In the genomic region with DNA sequence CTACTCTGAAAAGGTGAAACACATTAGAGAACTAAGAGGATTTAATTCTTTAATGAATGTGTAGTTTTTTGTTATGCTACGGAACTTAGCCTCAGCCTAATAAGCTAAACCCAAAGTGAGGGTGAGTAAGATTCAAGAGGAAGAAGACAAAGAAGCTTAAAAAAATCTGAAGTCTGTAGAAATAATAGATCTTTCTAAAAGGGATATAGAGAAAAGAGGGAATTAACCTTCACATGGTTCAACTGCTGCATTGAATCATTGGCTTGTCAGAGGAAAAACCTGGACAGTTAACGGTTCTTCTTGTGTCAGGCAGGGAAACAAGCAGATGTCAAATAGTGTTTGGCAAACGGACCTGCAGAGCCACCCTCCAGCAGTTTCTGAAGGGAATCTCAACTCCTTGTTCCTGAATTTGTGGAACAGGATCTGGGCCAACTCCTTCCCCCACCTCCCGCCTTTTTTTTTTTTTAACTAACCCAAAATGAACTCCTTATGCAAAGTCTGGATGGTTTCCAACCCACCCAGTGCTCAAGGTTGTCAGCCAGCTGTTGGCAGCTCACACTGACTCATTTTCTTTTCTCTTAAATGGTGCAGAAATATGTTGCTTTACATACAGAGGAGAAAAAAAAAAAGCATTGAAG, we compare ENCODE assay signal across 12 cellular contexts.
DNase-seq lines count a peak whose midpoint lies in the region; ATAC-seq and TF ChIP-seq lines count a peak whose summit lies in the region.
"Had no signal": no experiment of that assay in that cellular context is flagged by ENCODE, and none has a peak within 500 bp of the region (broad histone marks: within the 10 kb centered on the region; RNA-seq: fewer than 3 reads in every experiment).

No MANE protein-coding gene starts in this region.

- no TSS peak for BruUV-seq in OCI-LY7 (replicated peaks; lab: Mats Ljungman, UMichigan)

- in situ Hi-C loops in astrocyte of the cerebellum (cut with HindIII; ENCODE audit: low sequenced_read_pairs): loop anchor here (25.0 kb wide), 1 partner anchor 181 kb away; the partner anchor contains the start of gene DYRK2
- in situ Hi-C loops in G401 (cut with HindIII; ENCODE audit: low sequenced_read_pairs): no loop called here

- no peaks in the 10 kb centered on the region for H3K9me2 ChIP-seq in OCI-LY7 (ENCODE audit: insufficient read depth, low read length)

- intact Hi-C loops in OCI-LY7 (cut with micrococcal nuclease; ENCODE audit: unreplicated experiment) (no loop called here), CD14-positive monocyte (cut with micrococcal nuclease) (no loop called here)

- H3K9me3 ChIP-seq in MG63 (no peaks in the 10 kb centered on the region), OCI-LY7 (ENCODE audit: low read length) (peaks cover 5% of the 10 kb centered on the region; the same call in 1 of the 2 replicates)
- H3K9me3 ChIP-seq: transverse colon had no signal

- H3K36me3 ChIP-seq in BJ (ENCODE audit: control insufficient read depth, insufficient read depth, low read length) (no peaks in the 10 kb centered on the region), MG63 (no peaks in the 10 kb centered on the region), OCI-LY7 (ENCODE audit: insufficient read depth, low read length) (no peaks in the 10 kb centered on the region)
- H3K36me3 ChIP-seq: transverse colon had no signal

- peaks cover 1% of the 10 kb centered on the region for H3K27me3 Mint-ChIP-seq in mesothelial cell of epicardium (ENCODE audit: low read depth)
- H3K27me3 Mint-ChIP-seq in CD14-positive monocyte (ENCODE audit: low read depth in 3 of 3): peaks cover 0 to 2% (median 2%) of the 10 kb centered on the region in 3 donors

- no peak for ATAC-seq in HG02763 (IDR thresholded peaks at IDR 0.05; ENCODE audit: unreplicated experiment)

- H3K9me3 Mint-ChIP-seq in mesothelial cell of epicardium (no peaks in the 10 kb centered on the region), CD14-positive monocyte (peaks cover 0 to 4% (median 3%) of the 10 kb centered on the region in 7 donors)

- TF ChIP-seq CTCF in BJ (IDR thresholded peaks at IDR 0.05; ENCODE audit: insufficient read depth, low read depth, low read length) (no peak), astrocyte of the cerebellum (IDR thresholded peaks at IDR 0.05; ENCODE audit: low read depth, low read length, missing control alignments) (no peak), mesothelial cell of epicardium (IDR thresholded peaks at IDR 0.05; ENCODE audit: unreplicated experiment) (no peak), OCI-LY7 (conservative IDR thresholded peaks at IDR 0.05; ENCODE audit: low read length) (no peak), CD14-positive monocyte (IDR thresholded peaks at IDR 0.05) (no peak)

- POLR2A ChIA-PET in BJ (lab: Charles Lee) (interaction anchor here (0.6 kb wide), 1 partner anchor 27 kb away, joined by 14 read pairs; no protein-coding TSS in a partner anchor), OCI-LY7 (lab: Charles Lee) (interaction anchor here (1.4 kb wide), 1 partner anchor 533 kb away, joined by 3 read pairs; the partner anchor contains the start of gene IFNG-AS1)

- no peak overlapping the region for H3K4me3 ChIP-seq in BJ (ENCODE audit: low read depth, low read length)
- H3K4me3 ChIP-seq in MG63: no peak overlapping the region
- H3K4me3 ChIP-seq in astrocyte of the cerebellum (ENCODE audit: low read depth, low read length): no peak overlapping the region
- no peak overlapping the region for H3K4me3 ChIP-seq in OCI-LY7 (ENCODE audit: low read depth, low read length, poor library complexity, severe bottlenecking)
- H3K4me3 ChIP-seq: transverse colon had no signal

- no peaks in the 10 kb centered on the region for H3K36me3 Mint-ChIP-seq in mesothelial cell of epicardium
- H3K36me3 Mint-ChIP-seq in CD14-positive monocyte: peaks cover 0 to 5% of the 10 kb centered on the region in 2 donors

- no peaks in the 10 kb centered on the region for H3K27me3 ChIP-seq in BJ (ENCODE audit: control insufficient read depth, insufficient read depth, low read length)
- H3K27me3 ChIP-seq in MG63: no peaks in the 10 kb centered on the region
- H3K27me3 ChIP-seq: transverse colon had no signal

- H3K4me1 ChIP-seq in OCI-LY7 (ENCODE audit: insufficient read depth, low read length, poor library complexity, severe bottlenecking): peaks cover 11% of the 10 kb centered on the region

- no peak overlapping the region for H3K4me2 ChIP-seq in OCI-LY7 (ENCODE audit: low read length)

- no peak overlapping the region for H2AFZ ChIP-seq in OCI-LY7 (ENCODE audit: low read length)

- H3K27ac ChIP-seq in OCI-LY7 (ENCODE audit: low read depth, low read length, poor library complexity, severe bottlenecking): no peak overlapping the region

- H3K79me2 ChIP-seq in OCI-LY7 (ENCODE audit: insufficient read depth, low read depth, low read length): no peaks in the 10 kb centered on the region

- no peaks in the 10 kb centered on the region for H4K20me1 ChIP-seq in OCI-LY7 (ENCODE audit: insufficient read depth, low read length)

- peak; percentile 62 for DNase-seq in BJ (ENCODE audit: low read depth)
- DNase-seq in MG63: peak; percentile 74
- DNase-seq in astrocyte of the cerebellum (ENCODE audit: low read depth): peak; percentile 81
- no peak for DNase-seq in mesothelial cell of epicardium (ENCODE audit: low spot score in 2 of 2, unreplicated experiment in 2 of 2)
- DNase-seq in OCI-LY7 (ENCODE audit: low spot score): no peak
- no peak for DNase-seq in G401 (ENCODE audit: low spot score)
- DNase-seq in CD14-positive monocyte (ENCODE audit: low spot score): no peak
- DNase-seq: activated CD4-positive, alpha-beta T cell treated with anti-CD3 and anti-CD28 coated beads, Interleukin-2, amount 50 U/mL, for 48 hours; DMS153; NCI-H1436 treated with DMSO at 0.1 percent for 48 hours; transverse colon had no signal

- H3K27ac Mint-ChIP-seq in mesothelial cell of epicardium (peak overlapping the region; percentile 37), CD14-positive monocyte (no peak overlapping the region)

- H3K4me1 Mint-ChIP-seq in mesothelial cell of epicardium (peaks cover 20% of the 10 kb centered on the region), CD14-positive monocyte (peaks cover 47% of the 10 kb centered on the region)

- H3K4me3 Mint-ChIP-seq in mesothelial cell of epicardium: no peak overlapping the region
- H3K4me3 Mint-ChIP-seq in CD14-positive monocyte: no peak overlapping the region

- CTCF ChIA-PET in BJ (lab: Yijun Ruan, JAX) (interaction anchor here (1.0 to 1.4 kb wide), 2 partner anchors 15 to 192 kb away, joined by 3 to 4 read pairs; no protein-coding TSS in a partner anchor), OCI-LY7 (lab: Charles Lee; ENCODE audit: unreplicated experiment) (no interaction called here)

Comparison
In these comparisons a context has a peak if more than half of its experiments do, and no peak if none do; other contexts are left out.
1. DNase-seq: peak in BJ (single experiment), MG63 (single experiment) and astrocyte of the cerebellum (single experiment); none in mesothelial cell of epicardium (0 of 2), OCI-LY7 (single experiment), G401 (single experiment) and CD14-positive monocyte (single experiment).